Comparison of ENCODE assay signal across 8 cellular contexts in genomic region chr18:37564796-37565137, GRCh38. TPM values are rescaled to one million over a fixed set of nuclear protein-coding genes. Genes with fewer than 3 reads are reported as not detected.
DNase-seq lines count a peak whose midpoint lies in the region; ATAC-seq and TF ChIP-seq lines count a peak whose summit lies in the region.

No MANE protein-coding gene starts in this region.

- no peaks in the 10 kb centered on the region for H3K79me2 ChIP-seq in GM23248 (ENCODE audit: insufficient read depth)

- H3K27ac ChIP-seq in GM23248 (no peak overlapping the region), prostate gland (no peak overlapping the region)

- ATAC-seq in WTC11 (peak; percentile 65), Right ventricle myocardium superior (ENCODE audit: poor library complexity) (peak; percentile 85), GM18868 (IDR thresholded peaks at IDR 0.05; ENCODE audit: unreplicated experiment) (no peak)

- peak overlapping the region; percentile 78 for H3K4me2 ChIP-seq in GM23248 (ENCODE audit: unreplicated experiment)

- TF ChIP-seq CTCF in WTC11 (IDR thresholded peaks at IDR 0.05) (no peak), prostate gland (IDR thresholded peaks at IDR 0.05) (no peak)

- H3K9me3 ChIP-seq in GM23248 (ENCODE audit: low read depth) (no peaks in the 10 kb centered on the region), prostate gland (no peaks in the 10 kb centered on the region)

- peaks cover 81% of the 10 kb centered on the region for H3K27me3 Mint-ChIP-seq in WTC11 (ENCODE audit: low read depth)
- H3K27me3 Mint-ChIP-seq in activated T-cell treated with anti-CD3 and anti-CD28 coated beads, Interleukin-2, amount 50 U/mL, for 24 hours, result peaks cover 68% of the 10 kb centered on the region

- POLR2A ChIA-PET in WTC11 (lab: Charles Lee), result interaction anchor here (0.6 kb wide), 1 partner anchor 171 kb away, joined by 4 read pairs; no protein-coding TSS in a partner anchor

- H3K9me3 Mint-ChIP-seq in WTC11, result no peaks in the 10 kb centered on the region
- H3K9me3 Mint-ChIP-seq in activated T-cell treated with anti-CD3 and anti-CD28 coated beads, Interleukin-2, amount 50 U/mL, for 24 hours, result peaks cover 1% of the 10 kb centered on the region

- no peaks in the 10 kb centered on the region for H4K20me1 ChIP-seq in GM23248 (ENCODE audit: insufficient read depth)

- WGBS in GM23248 (ENCODE audit: low coverage in 1 of 2, low lambda C conversion rate in 2 of 2, missing lambda C conversion rate in 2 of 2), 2 experiments, result 3% methylated on average over 19 to 22 of the region's 22 CpGs
- WGBS in prostate gland, result 2% methylated on average over 22 of the region's 22 CpGs

- in situ Hi-C loops in GM23248 (cut with MboI), result no loop called here

- H3K4me3 ChIP-seq in GM23248 (peak overlapping the region; percentile 63; the same call in 1 of the 2 replicates), prostate gland (peak overlapping the region; percentile 35 to 37)

- peak; percentile 66 for DNase-seq in GM23248
- peak; percentile 90 for DNase-seq in WTC11 (ENCODE audit: low spot score)
- peak; percentile 67 for DNase-seq in Right ventricle myocardium superior
- DNase-seq in prostate gland (ENCODE audit: low spot score), result peak; percentile 56
- DNase-seq in activated T-cell treated with anti-CD3 and anti-CD28 coated beads, Interleukin-2, amount 50 U/mL, for 24 hours, result no peak
- no peak for DNase-seq in NCI-H1417 (lab: John Stamatoyannopoulos, UW)
- no peak for DNase-seq in SIG-M5 (lab: John Stamatoyannopoulos, UW)

- no peaks in the 10 kb centered on the region for H3K9me2 ChIP-seq in GM23248 (ENCODE audit: insufficient read depth)

- H2AFZ ChIP-seq in GM23248, result 0 out of 2 replicates have a peak overlapping the region, but pooled peaks have one; percentile 62

- no peak overlapping the region for H3K9ac ChIP-seq in GM23248

- no peaks in the 10 kb centered on the region for H3F3A ChIP-seq in GM23248 (ENCODE audit: insufficient read depth)

- H3K27me3 ChIP-seq in GM23248 (replicated peaks; ENCODE audit: insufficient read depth), result peaks cover 64% of the 10 kb centered on the region
- peaks cover 1% of the 10 kb centered on the region for H3K27me3 ChIP-seq in prostate gland (replicated peaks; ENCODE audit: insufficient read depth)

- peaks cover 25% of the 10 kb centered on the region for H3K4me1 Mint-ChIP-seq in WTC11
- peaks cover 18% of the 10 kb centered on the region for H3K4me1 Mint-ChIP-seq in activated T-cell treated with anti-CD3 and anti-CD28 coated beads, Interleukin-2, amount 50 U/mL, for 24 hours (ENCODE audit: low read depth)

- no peak overlapping the region for H3K27ac Mint-ChIP-seq in WTC11
- H3K27ac Mint-ChIP-seq in activated T-cell treated with anti-CD3 and anti-CD28 coated beads, Interleukin-2, amount 50 U/mL, for 24 hours, result no peak overlapping the region

- peak overlapping the region; percentile 97 for H3K4me3 Mint-ChIP-seq in WTC11
- H3K4me3 Mint-ChIP-seq in activated T-cell treated with anti-CD3 and anti-CD28 coated beads, Interleukin-2, amount 50 U/mL, for 24 hours, result no peak overlapping the region

- no peak for TF ChIP-seq POLR2A in prostate gland (IDR thresholded peaks at IDR 0.05)

- H3K4me1 ChIP-seq in GM23248 (ENCODE audit: insufficient read depth) (no peaks in the 10 kb centered on the region), prostate gland (replicated peaks) (no peaks in the 10 kb centered on the region)

- H3K36me3 ChIP-seq in GM23248 (ENCODE audit: low read depth) (no peaks in the 10 kb centered on the region), prostate gland (no peaks in the 10 kb centered on the region)

- intact Hi-C loops in Right ventricle myocardium superior (cut with DNase I) (no loop called here), prostate gland (cut with DNase I) (no loop called here)

- no peaks in the 10 kb centered on the region for H3K36me3 Mint-ChIP-seq in WTC11
- H3K36me3 Mint-ChIP-seq in activated T-cell treated with anti-CD3 and anti-CD28 coated beads, Interleukin-2, amount 50 U/mL, for 24 hours (ENCODE audit: low read depth), result no peaks in the 10 kb centered on the region

- CTCF ChIA-PET in WTC11 (lab: Charles Lee), result interaction anchor here (1.2 to 3.4 kb wide), 3 partner anchors 11 to 214 kb away, joined by 3 to 14 read pairs (median 9); no protein-coding TSS in a partner anchor

TF ChIP-seq in WTC11, 78 proteins besides CTCF, POLR2A, EP300 and RAD21 (continues in another document):
- TF ChIP-seq FOXP1 (CRISPR knock-in tag; IDR thresholded peaks at IDR 0.05; ENCODE audit: borderline replicate concordance) (peak; percentile 73; the same call in 1 of the 2 replicates), TEAD4 (CRISPR knock-in tag; IDR thresholded peaks at IDR 0.05) (peak; percentile 76), PRRX2 (CRISPR knock-in tag; IDR thresholded peaks at IDR 0.05) (no peak), ESRRA (CRISPR knock-in tag; IDR thresholded peaks at IDR 0.05; ENCODE audit: borderline replicate concordance) (peak; percentile 51; the same call in 1 of the 2 replicates), USF1 (CRISPR knock-in tag; IDR thresholded peaks at IDR 0.05) (peak; percentile 57; the same call in 1 of the 2 replicates), TEAD1 (CRISPR knock-in tag; IDR thresholded peaks at IDR 0.05) (peak; percentile 92), ZNF281 (CRISPR knock-in tag; IDR thresholded peaks at IDR 0.05) (peak; percentile 77; the same call in 1 of the 2 replicates), CREB1 (CRISPR knock-in tag; IDR thresholded peaks at IDR 0.05) (no peak), SP1 (CRISPR knock-in tag; conservative IDR thresholded peaks at IDR 0.05) (0 out of 2 replicates have a peak, but pooled peaks have one; percentile 25), E2F1 (CRISPR knock-in tag; IDR thresholded peaks at IDR 0.05) (peak; percentile 76; the same call in 1 of the 2 replicates), ZMAT4 (CRISPR knock-in tag; IDR thresholded peaks at IDR 0.05) (no peak)

RNA-seq across cellular contexts. Expression of gene CELF4, which starts 0.8 kb away (rescaled TPM):
- total RNA-seq in GM23248 (2014; rRNA removed; shearing (Covaris generic)), result not detected in 2 replicates
- polyA plus RNA-seq in GM23248 (2016; fragmentation: Nextera tagmentation; extraction: Ambion mirVana), result 0.24 TPM in 1 of 2 replicates, not detected in the other
- total RNA-seq in WTC11 (2021) (2.6 to 3.3 TPM (median 2.9 TPM) in 3 replicates), Right ventricle myocardium superior (0.19 TPM), prostate gland (1 to 10 TPM; 7.8 to 8.5 TPM)

Comparison
In these comparisons a context has a peak if more than half of its experiments do, and no peak if none do; other contexts are left out.
1. DNase-seq: peak in GM23248 (single experiment), WTC11 (single experiment), Right ventricle myocardium superior (single experiment) and prostate gland (single experiment); none in activated T-cell treated with anti-CD3 and anti-CD28 coated beads, Interleukin-2, amount 50 U/mL, for 24 hours (single experiment), NCI-H1417 (0 of 3) and SIG-M5 (single experiment).